8 cellular contexts compared by ENCODE assay signal in genomic region chr2:26173596-26174482, GRCh38. TPM values are rescaled to one million over a fixed set of nuclear protein-coding genes. Genes with fewer than 3 reads are reported as not detected.
DNase-seq lines count a peak whose midpoint lies in the region; ATAC-seq, FAIRE-seq and TF ChIP-seq lines count a peak whose summit lies in the region.

No MANE protein-coding gene starts in this region.

- intact Hi-C loops in endothelial cell of umbilical vein (cut with micrococcal nuclease) = no loop called here

- ATAC-seq in HG02623 (IDR thresholded peaks at IDR 0.05; ENCODE audit: unreplicated experiment) (no peak), HG02759 (IDR thresholded peaks at IDR 0.05; ENCODE audit: unreplicated experiment) (no peak)

- H3K36me3 Mint-ChIP-seq in CD8-positive, alpha-beta memory T cell = no peaks in the 10 kb centered on the region

- no peak overlapping the region for H3K9ac ChIP-seq in OCI-LY1 (ENCODE audit: low read length)
- no peak overlapping the region for H3K9ac ChIP-seq in endothelial cell of umbilical vein (replicated peaks; ENCODE audit: extremely low read depth, insufficient read depth, low read length)

- H3K9me2 ChIP-seq in OCI-LY1 (ENCODE audit: low read depth, low read length) = no peaks in the 10 kb centered on the region

- dilution Hi-C loops in endothelial cell of umbilical vein (cut with MboI; ENCODE audit: extremely low pct_ligation_motif_present, low sequenced_read_pairs) = no loop called here

- peak overlapping the region; percentile 47 to 89 (median 71) for H3K4me3 Mint-ChIP-seq in CD8-positive, alpha-beta memory T cell

- H3K79me2 ChIP-seq in OCI-LY1 (ENCODE audit: insufficient read depth, low read length) (no peaks in the 10 kb centered on the region), endothelial cell of umbilical vein (ENCODE audit: control insufficient read depth, insufficient read depth, low read length) (no peaks in the 10 kb centered on the region)

- POLR2A ChIA-PET in CD8-positive, alpha-beta memory T cell (lab: Charles Lee) = interaction anchor here (1.4 kb wide), 1 partner anchor 10 kb away, joined by 6 read pairs; no protein-coding TSS in a partner anchor
- POLR2A ChIA-PET in endothelial cell of umbilical vein (lab: Charles Lee) = no interaction called here

- H3K4me1 ChIP-seq in CD8-positive, alpha-beta memory T cell (ENCODE audit: insufficient read depth, low read length) = no peaks in the 10 kb centered on the region
- peaks cover 4% of the 10 kb centered on the region for H3K4me1 ChIP-seq in OCI-LY1 (ENCODE audit: insufficient read depth, low read length, severe bottlenecking)
- no peaks in the 10 kb centered on the region for H3K4me1 ChIP-seq in endothelial cell of umbilical vein (ENCODE audit: control insufficient read depth, extremely low read depth, insufficient read depth, low read length)

- CTCF ChIA-PET in CD8-positive, alpha-beta memory T cell (lab: Charles Lee) = interaction anchor here (1.1 to 3.4 kb wide), 2 partner anchors 11 to 182 kb away, joined by 3 to 11 read pairs; no protein-coding TSS in a partner anchor
- CTCF ChIA-PET in endothelial cell of umbilical vein (lab: Charles Lee) = interaction anchor here (2.9 kb wide), 1 partner anchor 10 kb away, joined by 20 read pairs; no protein-coding TSS in a partner anchor

- H4K20me1 ChIP-seq in OCI-LY1 (ENCODE audit: insufficient read depth, low read length) = no peaks in the 10 kb centered on the region
- no peaks in the 10 kb centered on the region for H4K20me1 ChIP-seq in endothelial cell of umbilical vein (replicated peaks; ENCODE audit: control insufficient read depth, extremely low read depth, insufficient read depth, low read length)

- DNase-seq in CD8-positive, alpha-beta memory T cell = no peak
- no peak for DNase-seq in endothelial cell of umbilical vein (ENCODE audit: low read depth, low spot score)
- peak; percentile 37 for DNase-seq in pons (ENCODE audit: low spot score)
- DNase-seq in cerebellar nuclear complex (lab: John Stamatoyannopoulos, UW) = no peak
- no peak for DNase-seq in NCI-H1930 (lab: John Stamatoyannopoulos, UW)

- FAIRE-seq in endothelial cell of umbilical vein (lab: Jason Lieb, UNC) = no peak

- H3K36me3 ChIP-seq in CD8-positive, alpha-beta memory T cell (ENCODE audit: insufficient read depth, low read length) = no peaks in the 10 kb centered on the region
- no peaks in the 10 kb centered on the region for H3K36me3 ChIP-seq in OCI-LY1 (ENCODE audit: insufficient read depth, low read length)
- H3K36me3 ChIP-seq in endothelial cell of umbilical vein (ENCODE audit: control insufficient read depth in 2 of 2, extremely low read depth in 1 of 2, insufficient read depth in 2 of 2, low read length in 2 of 2) = no peaks in the 10 kb centered on the region

- peak overlapping the region in 1 of 8 donors; percentile 43 for H3K27ac Mint-ChIP-seq in CD8-positive, alpha-beta memory T cell

- no TSS peak for BruUV-seq in endothelial cell of umbilical vein (replicated peaks; lab: Mats Ljungman, UMichigan)

- H2AFZ ChIP-seq in OCI-LY1 (ENCODE audit: low read length) (no peak overlapping the region), endothelial cell of umbilical vein (ENCODE audit: low read depth, low read length) (no peak overlapping the region)

- no peaks in the 10 kb centered on the region for H3F3A ChIP-seq in OCI-LY1 (ENCODE audit: insufficient read depth, low read length)

- peaks cover 12% of the 10 kb centered on the region for H3K27me3 ChIP-seq in CD8-positive, alpha-beta memory T cell (ENCODE audit: insufficient read depth, low read length, poor library complexity, severe bottlenecking)
- 0 out of 2 replicates have a peak, but pooled peaks cover 6% of the 10 kb centered on the region for H3K27me3 ChIP-seq in OCI-LY1 (ENCODE audit: insufficient read depth, low read length)
- H3K27me3 ChIP-seq in endothelial cell of umbilical vein (ENCODE audit: control insufficient read depth in 2 of 2, insufficient read depth in 2 of 2, low read length in 2 of 2) = peaks cover 11 to 17% of the 10 kb centered on the region in 2 experiments

- peaks cover 15 to 16% (median 15%) of the 10 kb centered on the region in 3 donors for H3K4me1 Mint-ChIP-seq in CD8-positive, alpha-beta memory T cell

- H3K9me3 ChIP-seq in CD8-positive, alpha-beta memory T cell (ENCODE audit: low read length) = no peaks in the 10 kb centered on the region
- H3K9me3 ChIP-seq in OCI-LY1 (ENCODE audit: low read length) (no peaks in the 10 kb centered on the region), endothelial cell of umbilical vein (replicated peaks; ENCODE audit: control insufficient read depth, insufficient read depth, low read length) (no peaks in the 10 kb centered on the region)

- H3K9me3 Mint-ChIP-seq in CD8-positive, alpha-beta memory T cell = no peaks in the 10 kb centered on the region

- H3K4me2 ChIP-seq in OCI-LY1 (ENCODE audit: low read length) (0 out of 2 replicates have a peak overlapping the region, but pooled peaks have one; percentile 41), endothelial cell of umbilical vein (ENCODE audit: insufficient read depth, low read length) (no peak overlapping the region)

- no peak overlapping the region for H3K4me3 ChIP-seq in CD8-positive, alpha-beta memory T cell (ENCODE audit: low read length)
- H3K4me3 ChIP-seq in OCI-LY1 (ENCODE audit: low read depth, low read length, poor library complexity, severe bottlenecking) = peak overlapping the region; percentile 37
- no peak overlapping the region for H3K4me3 ChIP-seq in endothelial cell of umbilical vein (replicated peaks in 1 of 3; ENCODE audit: insufficient read depth in 1 of 3, low read depth in 1 of 3, low read length in 3 of 3)

- no peaks in the 10 kb centered on the region for H3K9me1 ChIP-seq in endothelial cell of umbilical vein (replicated peaks; ENCODE audit: control insufficient read depth, extremely low read depth, insufficient read depth, low read length)

- TF ChIP-seq CTCF in OCI-LY1 (IDR thresholded peaks at IDR 0.05; ENCODE audit: low read length) (no peak), endothelial cell of umbilical vein (IDR thresholded peaks at IDR 0.05; ENCODE audit: extremely low read depth in 1 of 2, insufficient read depth in 1 of 2, low read depth in 1 of 2, low read length in 2 of 2) (no peak)

- H3K27ac ChIP-seq in CD8-positive, alpha-beta memory T cell (ENCODE audit: low read depth, low read length) = no peak overlapping the region
- H3K27ac ChIP-seq in OCI-LY1 (ENCODE audit: low read depth, low read length, poor library complexity, severe bottlenecking) = no peak overlapping the region
- H3K27ac ChIP-seq in endothelial cell of umbilical vein (ENCODE audit: insufficient read depth, low read depth, low read length) = no peak overlapping the region

- peaks cover 19 to 41% of the 10 kb centered on the region in 2 donors for H3K27me3 Mint-ChIP-seq in CD8-positive, alpha-beta memory T cell

- no peak for TF ChIP-seq POLR2A in endothelial cell of umbilical vein (IDR thresholded peaks at IDR 0.05; ENCODE audit: low read depth, low read length)

TF ChIP-seq in endothelial cell of umbilical vein, 7 proteins besides CTCF, POLR2A, EP300 and RAD21:
- no peak for TF ChIP-seq FOS (IDR thresholded peaks at IDR 0.05; ENCODE audit: borderline replicate concordance, insufficient read depth, low read length)
- TF ChIP-seq GATA2 (IDR thresholded peaks at IDR 0.05; ENCODE audit: insufficient read depth, insufficient read length, low read depth, low read length) = no peak
- TF ChIP-seq MYC (IDR thresholded peaks at IDR 0.05; ENCODE audit: low read depth, low read length) = no peak
- TF ChIP-seq EZH2 (IDR thresholded peaks at IDR 0.05; ENCODE audit: borderline replicate concordance, low read depth, low read length, severe bottlenecking) = peak; percentile 92
- no peak for TF ChIP-seq MAX (IDR thresholded peaks at IDR 0.05; ENCODE audit: insufficient read depth, insufficient read length)

RNA-seq across cellular contexts. Expression of gene GAREM2, which starts 1.0 kb away (rescaled TPM):
- total RNA-seq in CD8-positive, alpha-beta memory T cell = 1 to 10 TPM; 3.2 to 3.3 TPM
- 3.1 TPM for polyA plus RNA-seq in CD8-positive, alpha-beta memory T cell
- 3.1 and 4.5 TPM in 2 replicates for total RNA-seq in endothelial cell of umbilical vein
- 3.7 TPM in 2 replicates for polyA plus RNA-seq in endothelial cell of umbilical vein
- polyA plus RNA-seq in endothelial cell of umbilical vein (2011; cell fraction: cytosol; rRNA removed) = 2.4 and 2.8 TPM in 2 replicates
- 3.0 and 3.1 TPM in 2 replicates for polyA plus RNA-seq in endothelial cell of umbilical vein (2011; cell fraction: nucleus; rRNA removed)
- polyA plus RNA-seq in endothelial cell of umbilical vein (2012) = 4.1 and 4.4 TPM in 2 replicates
- polyA minus RNA-seq in endothelial cell of umbilical vein = 2.5 and 3.2 TPM in 2 replicates
- polyA minus RNA-seq in endothelial cell of umbilical vein (2011; cell fraction: cytosol; rRNA and poly(A)+ RNA removed) = not detected
- polyA minus RNA-seq in endothelial cell of umbilical vein (2011; cell fraction: nucleus; rRNA and poly(A)+ RNA removed) = 1.4 and 2.0 TPM in 2 replicates
